Comparison of ENCODE assay signal across 8 cellular contexts in the genomic region with DNA sequence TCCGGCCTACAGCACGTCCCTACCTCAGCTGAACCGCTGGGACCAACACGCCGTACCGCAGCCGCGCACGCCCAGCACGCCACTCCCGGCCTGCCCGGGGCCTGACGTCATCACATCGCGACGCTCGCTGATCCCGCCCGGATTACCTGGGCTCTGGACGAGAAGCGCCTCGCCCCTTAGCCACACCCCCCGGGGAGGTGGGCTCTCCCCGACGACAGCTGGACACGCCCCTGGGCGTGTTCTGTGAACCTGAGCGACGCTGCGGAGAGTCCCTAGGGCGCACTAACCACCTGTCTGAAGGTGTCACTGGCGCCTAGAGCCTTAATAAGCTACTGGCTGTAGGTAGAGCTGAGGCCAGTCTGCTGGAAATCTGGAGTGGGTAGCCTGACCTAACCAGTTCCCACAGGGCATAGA. TPM values are rescaled to one million over a fixed set of nuclear protein-coding genes. Genes with fewer than 3 reads are reported as not detected.
DNase-seq lines count a peak whose midpoint lies in the region; TF ChIP-seq lines count a peak whose summit lies in the region.
"Not testable (repeated sequence)": the region's sequence is repeated elsewhere in the genome, so short reads cannot be mapped to it uniquely, and the experiment has no call there.

ZNG1A (minus strand) TSS at position 87 of the 414 bp plus-strand sequence. CDS start 87 bp downstream, outside the sequence.

- H3K4ac ChIP-seq in neuronal stem cell (ENCODE audit: low read length): not testable (repeated sequence)

- H3K14ac ChIP-seq in neuronal stem cell (ENCODE audit: low read length): not testable (repeated sequence)

- peak; percentile 1 for DNase-seq in AG04449 (ENCODE audit: low read depth, low spot score)
- DNase-seq in HS-5 (ENCODE audit: low read depth): peak; percentile 4
- peak; percentile 25 for DNase-seq in NOMO-1 treated with dmso at 0.1 percent for 144 hours (lab: John Stamatoyannopoulos, UW; ENCODE audit: unreplicated experiment)
- peak; percentile 93 for DNase-seq in activated CD4-positive, alpha-beta memory T cell treated with anti-CD3 and anti-CD28 coated beads for 36 hours
- DNase-seq in cardiac septum (ENCODE audit: low spot score): not testable (repeated sequence)
- DNase-seq in neuronal stem cell (ENCODE audit: low spot score): peak; percentile 24
- peak; percentile 44 for DNase-seq in stimulated activated CD8-positive, alpha-beta memory T cell treated with anti-CD3 and anti-CD28 coated beads, Interleukin-12 subunit alpha, Interleukin-12 subunit beta, amount 100 ng/mL, for 24 hours (ENCODE audit: extremely low read depth)

- H3K4me1 ChIP-seq in neuronal stem cell (ENCODE audit: control insufficient read depth in 2 of 2, insufficient read depth in 1 of 2, low read depth in 1 of 2, low read length in 2 of 2): not testable (repeated sequence)

- TF ChIP-seq CTCF in AG04449 (IDR thresholded peaks at IDR 0.05; ENCODE audit: insufficient read depth, low read length, missing control alignments); brain (conservative IDR thresholded peaks at IDR 0.05): not testable (repeated sequence)

- intact Hi-C loops in activated CD4-positive, alpha-beta memory T cell treated with anti-CD3 and anti-CD28 coated beads for 36 hours (cut with micrococcal nuclease); cardiac septum (cut with DNase I): not testable (repeated sequence)

- H3K4me2 ChIP-seq in neuronal stem cell (ENCODE audit: insufficient read depth, low read length, poor library complexity, severe bottlenecking): peak within 1 kb of the TSS; percentile 11

- H3K36me3 Mint-ChIP-seq in activated CD4-positive, alpha-beta memory T cell treated with anti-CD3 and anti-CD28 coated beads for 36 hours; brain: not testable (repeated sequence)

- H2AFZ ChIP-seq in neuronal stem cell (ENCODE audit: low read length): peak within 1 kb of the TSS; percentile 64

- peak within 1 kb of the TSS; percentile 88 for H3K4me3 Mint-ChIP-seq in activated CD4-positive, alpha-beta memory T cell treated with anti-CD3 and anti-CD28 coated beads for 36 hours
- peak within 1 kb of the TSS; percentile 83 to 93 (median 88) for H3K4me3 Mint-ChIP-seq in brain

- not testable (repeated sequence) for H3K9me3 ChIP-seq in neuronal stem cell (replicated peaks in 1 of 2; ENCODE audit: control insufficient read depth in 2 of 2, insufficient read depth in 1 of 2, low read depth in 1 of 2, low read length in 2 of 2)

- not testable (repeated sequence) for H2AK5ac ChIP-seq in neuronal stem cell (ENCODE audit: low read depth, low read length)

- H3K79me1 ChIP-seq in neuronal stem cell (ENCODE audit: low read depth, low read length): not testable (repeated sequence)

- no CpG with 5 or more reads among the region's 32 CpGs for WGBS in neuronal stem cell (ENCODE audit: extremely low coverage in 2 of 2, insufficient read length in 2 of 2, insufficient replicate concordance in 1 of 2), 2 donors

- H3K9ac ChIP-seq in neuronal stem cell (ENCODE audit: low read depth, low read length, poor library complexity): not testable (repeated sequence)

- CTCF ChIA-PET in AG04449 (lab: Yijun Ruan, JAX); activated CD4-positive, alpha-beta memory T cell treated with anti-CD3 and anti-CD28 coated beads for 36 hours (lab: Charles Lee): not testable (repeated sequence)

- H2BK5ac ChIP-seq in neuronal stem cell (ENCODE audit: low read length): not testable (repeated sequence)

- H4K91ac ChIP-seq in neuronal stem cell (ENCODE audit: low read depth, low read length, poor library complexity): not testable (repeated sequence)

- peak within 1 kb of the TSS; percentile 92 for H3K27ac Mint-ChIP-seq in activated CD4-positive, alpha-beta memory T cell treated with anti-CD3 and anti-CD28 coated beads for 36 hours
- H3K27ac Mint-ChIP-seq in brain: peak within 1 kb of the TSS in 3 of 5 experiments; percentile 64 to 94 (median 91)

- peak within 1 kb of the TSS; percentile 66 for H3K4me3 ChIP-seq in AG04449 (ENCODE audit: low read depth, low read length)
- H3K4me3 ChIP-seq in neuronal stem cell (ENCODE audit: low read length in 2 of 2): peak within 1 kb of the TSS; percentile 44 to 64

- not testable (repeated sequence) for H3K27me3 ChIP-seq in neuronal stem cell (ENCODE audit: control insufficient read depth in 3 of 3, insufficient read depth in 3 of 3, low read depth in 1 of 3, low read length in 3 of 3)

- not testable (repeated sequence) for H3K27me3 Mint-ChIP-seq in activated CD4-positive, alpha-beta memory T cell treated with anti-CD3 and anti-CD28 coated beads for 36 hours; brain

- H3K4me1 Mint-ChIP-seq in activated CD4-positive, alpha-beta memory T cell treated with anti-CD3 and anti-CD28 coated beads for 36 hours (ENCODE audit: low read depth); brain: not testable (repeated sequence)

- H3K9me3 Mint-ChIP-seq in activated CD4-positive, alpha-beta memory T cell treated with anti-CD3 and anti-CD28 coated beads for 36 hours; brain: not testable (repeated sequence)

- not testable (repeated sequence) for H2BK120ac ChIP-seq in neuronal stem cell (ENCODE audit: low read depth, low read length)

- H2BK12ac ChIP-seq in neuronal stem cell (ENCODE audit: low read length): not testable (repeated sequence)

- not testable (repeated sequence) for H3K23ac ChIP-seq in neuronal stem cell (ENCODE audit: low read depth, low read length, poor library complexity)

- not testable (repeated sequence) for H3K18ac ChIP-seq in neuronal stem cell (ENCODE audit: low read length)

- H3K27ac ChIP-seq in neuronal stem cell (replicated peaks; ENCODE audit: low read length): not testable (repeated sequence)

- not testable (repeated sequence) for H3K36me3 ChIP-seq in neuronal stem cell (replicated peaks in 1 of 2; ENCODE audit: control insufficient read depth in 2 of 2, insufficient read depth in 2 of 2, low read length in 2 of 2)

- H4K8ac ChIP-seq in neuronal stem cell (ENCODE audit: low read depth, low read length): not testable (repeated sequence)

- not testable (repeated sequence) for H2BK15ac ChIP-seq in neuronal stem cell (ENCODE audit: low read length)

- POLR2A ChIA-PET in AG04449 (lab: Yijun Ruan, JAX); activated CD4-positive, alpha-beta memory T cell treated with anti-CD3 and anti-CD28 coated beads for 36 hours (lab: Charles Lee): not testable (repeated sequence)

RNA-seq across cellular contexts. Expression of gene ZNG1A, which starts in this region (rescaled TPM):
- total RNA-seq in activated CD4-positive, alpha-beta memory T cell treated with anti-CD3 and anti-CD28 coated beads for 36 hours: 10 to 100 TPM; 36.8 to 42.1 TPM
- polyA plus RNA-seq in brain (ENCODE audit: insufficient read depth, low read depth, low replicate concordance): 16.2 TPM
- 15.5 TPM for total RNA-seq in cardiac septum
- 29.5 TPM for polyA plus RNA-seq in neuronal stem cell (2013, experiment 1 of 2)
- 30.1 TPM for polyA plus RNA-seq in neuronal stem cell (2013, experiment 2 of 2)
